In genomic region chr17:7435676-7436555, GRCh38 we compare ENCODE assay signal across 1 cellular context.
A peak's percentile ranks its signal among the peaks of the same experiment; 100 is the strongest.
TF ChIP-seq lines count a peak whose summit lies in the region.

No MANE protein-coding gene starts in this region.

TF ChIP-seq in K562, 482 proteins besides CTCF, POLR2A, EP300 and RAD21 (continued from another document and continues in another):
- TF ChIP-seq NONO (IDR thresholded peaks at IDR 0.05; ENCODE audit: low read depth in 2 of 2, low read length in 1 of 2) (no peak), NFE2L1 (tag; IDR thresholded peaks at IDR 0.05; ENCODE audit: borderline replicate concordance, low read depth) (no peak), ZKSCAN1 (IDR thresholded peaks at IDR 0.05; ENCODE audit: low read depth, low read length) (0 out of 2 replicates have a peak, but pooled peaks have one; percentile 13), MAX (CRISPR knock-in tag; IDR thresholded peaks at IDR 0.05) (peak; percentile 73), RBM25 (IDR thresholded peaks at IDR 0.05; ENCODE audit: low read depth, low read length, severe bottlenecking) (no peak), ZNF780A (CRISPR knock-in tag; IDR thresholded peaks at IDR 0.05) (no peak), RBM22 (IDR thresholded peaks at IDR 0.05; ENCODE audit: low read depth, low read length, poor library complexity, severe bottlenecking) (no peak), HSF4 (CRISPR knock-in tag; IDR thresholded peaks at IDR 0.05; ENCODE audit: borderline replicate concordance) (no peak), MAZ (CRISPR knock-in tag; conservative IDR thresholded peaks at IDR 0.05 in 1 of 2, IDR thresholded peaks at IDR 0.05 in 1 of 2) (peak in 1 of 2 experiments; percentile 50; a peak in 1 of 4 replicates), KAT7 (CRISPR knock-in tag; IDR thresholded peaks at IDR 0.05; ENCODE audit: borderline replicate concordance) (0 out of 2 replicates have a peak, but pooled peaks have one; percentile 44), PKNOX1 (IDR thresholded peaks at IDR 0.05) (0 out of 2 replicates have a peak, but pooled peaks have one; percentile 11), ZBTB43 (CRISPR knock-in tag; IDR thresholded peaks at IDR 0.05) (no peak), NRF1 (conservative IDR thresholded peaks at IDR 0.05 in 1 of 2, IDR thresholded peaks at IDR 0.05 in 1 of 2) (peak; percentile 39 to 54; a peak in 3 of 4 replicates), POLR2AphosphoS5 (IDR thresholded peaks at IDR 0.05; ENCODE audit: control insufficient read depth, insufficient read depth, low read depth, low read length) (0 out of 2 replicates have a peak, but pooled peaks have one; percentile 15), SPI1 (IDR thresholded peaks at IDR 0.05; ENCODE audit: borderline replicate concordance, low read depth, low read length) (no peak), DACH1 (IDR thresholded peaks at IDR 0.05; ENCODE audit: partially characterized antibody) (peak; percentile 22), CSDE1 (IDR thresholded peaks at IDR 0.05) (no peak), TFAP4 (CRISPR knock-in tag; IDR thresholded peaks at IDR 0.05; ENCODE audit: borderline replicate concordance) (peak; percentile 85), ZNF311 (CRISPR knock-in tag; IDR thresholded peaks at IDR 0.05) (no peak), NFXL1 (CRISPR knock-in tag; IDR thresholded peaks at IDR 0.05) (no peak), ETV5 (CRISPR knock-in tag; IDR thresholded peaks at IDR 0.05; ENCODE audit: low read depth) (0 out of 2 replicates have a peak, but pooled peaks have one; percentile 19), FOXJ3 (CRISPR knock-in tag; IDR thresholded peaks at IDR 0.05) (no peak), KAT2B (IDR thresholded peaks at IDR 0.05; ENCODE audit: low read depth, low read length) (no peak), POLR2B (IDR thresholded peaks at IDR 0.05; ENCODE audit: low read depth, partially characterized antibody) (no peak), SLC30A9 (CRISPR knock-in tag; IDR thresholded peaks at IDR 0.05) (no peak), HNRNPLL (IDR thresholded peaks at IDR 0.05; ENCODE audit: low read depth, low read length, poor library complexity, severe bottlenecking) (peak; percentile 95), SRF (CRISPR knock-in tag; IDR thresholded peaks at IDR 0.05) (no peak), NKRF (IDR thresholded peaks at IDR 0.05; ENCODE audit: borderline replicate concordance) (peak; percentile 55; the same call in 1 of the 2 replicates), NFATC3 (IDR thresholded peaks at IDR 0.05) (no peak), GATAD2B (IDR thresholded peaks at IDR 0.05; ENCODE audit: borderline replicate concordance) (peak; percentile 37; the same call in 1 of the 2 replicates), THAP7 (CRISPR knock-in tag; IDR thresholded peaks at IDR 0.05) (no peak), ZNF583 (CRISPR knock-in tag; IDR thresholded peaks at IDR 0.05) (no peak), SRSF3 (IDR thresholded peaks at IDR 0.05; ENCODE audit: insufficient read depth, low read length) (no peak), MIER1 (IDR thresholded peaks at IDR 0.05; ENCODE audit: low read depth) (no peak), YY1 (IDR thresholded peaks at IDR 0.05; ENCODE audit: borderline replicate concordance in 1 of 3, control insufficient read depth in 1 of 3, extremely low read depth in 1 of 3, insufficient read depth in 3 of 3, insufficient read length in 1 of 3, insufficient replicate concordance in 2 of 3, low read depth in 1 of 3, low read length in 2 of 3) (peak in 1 of 3 experiments; percentile 60), PRDM10 (IDR thresholded peaks at IDR 0.05; ENCODE audit: partially characterized antibody) (peak; percentile 61), ATF1 (CRISPR knock-in tag; IDR thresholded peaks at IDR 0.05) (no peak), ATF1 (tag; IDR thresholded peaks at IDR 0.05) (0 out of 2 replicates have a peak, but pooled peaks have one; percentile 2), EP400 (IDR thresholded peaks at IDR 0.05) (peak; percentile 83), HLTF (IDR thresholded peaks at IDR 0.05) (no peak), THRA (IDR thresholded peaks at IDR 0.05) (no peak), NCOA4 (IDR thresholded peaks at IDR 0.05; ENCODE audit: partially characterized antibody) (no peak), GABPA (tag; conservative IDR thresholded peaks at IDR 0.05; ENCODE audit: low read depth) (no peak), ZC3H11A (IDR thresholded peaks at IDR 0.05; ENCODE audit: low read depth, low read length) (no peak), HNRNPH1 (optimal IDR thresholded peaks at IDR 0.05; ENCODE audit: low read depth, low read length) (no peak), L3MBTL2 (IDR thresholded peaks at IDR 0.05) (0 out of 2 replicates have a peak, but pooled peaks have one; percentile 48), VEZF1 (CRISPR knock-in tag; IDR thresholded peaks at IDR 0.05) (peak; percentile 41), TCF7L2 (IDR thresholded peaks at IDR 0.05; ENCODE audit: low read depth, low read length) (no peak), ZNF395 (CRISPR knock-in tag; IDR thresholded peaks at IDR 0.05) (0 out of 2 replicates have a peak, but pooled peaks have one; percentile 43)
